In genomic region chr6:119343167-119343566, GRCh38 we compare ENCODE assay signal across 22 cellular contexts. TPM values are rescaled to one million over a fixed set of nuclear protein-coding genes. Genes with fewer than 3 reads are reported as not detected.
A peak's percentile ranks its signal among the peaks of the same experiment; 100 is the strongest.
DNase-seq lines count a peak whose midpoint lies in the region; ATAC-seq, FAIRE-seq and TF ChIP-seq lines count a peak whose summit lies in the region.
"Had no signal": no experiment of that assay in that cellular context is flagged by ENCODE, and none has a peak within 500 bp of the region (broad histone marks: within the 10 kb centered on the region; RNA-seq: fewer than 3 reads in every experiment).

No MANE protein-coding gene starts in this region.

- POLR2A ChIA-PET in activated CD4-positive, alpha-beta T cell treated with anti-CD3 and anti-CD28 coated beads for 36 hours (lab: Charles Lee), result no interaction called here
- POLR2A ChIA-PET in GM12878 (lab: Charles Lee), result interaction anchor here (0.6 to 5.2 kb wide), 7 partner anchors 9 to 195 kb away, joined by 3 to 60 read pairs (median 3); no protein-coding TSS in a partner anchor

- intact Hi-C loops in activated CD4-positive, alpha-beta T cell treated with anti-CD3 and anti-CD28 coated beads for 36 hours (cut with DNase I, micrococcal nuclease), result loop anchor here (10.0 kb wide), 4 partner anchors 378 to 688 kb away; partner anchors contain the start of genes ASF1A (in 1 of the 2) and CEP85L (in 1 of the 2)
- intact Hi-C loops in GM12878 (cut with micrococcal nuclease; ENCODE audit: unreplicated experiment) (loop anchor here (10.0 kb wide), 1 partner anchor 448 kb away; the partner anchor contains the start of gene ASF1A), natural killer cell (cut with micrococcal nuclease) (no loop called here)

- TF ChIP-seq EP300 in GM12878 (IDR thresholded peaks at IDR 0.05; ENCODE audit: borderline replicate concordance in 1 of 2, control insufficient read depth in 1 of 2, low read depth in 2 of 2, low read length in 2 of 2), result no peak

- in situ Hi-C loops in GM12878 (cut with MboI), result loop anchor here (5.0 to 10.0 kb wide), 2 partner anchors 191 to 632 kb away; no protein-coding TSS in a partner anchor

- no peak overlapping the region for H2BK5ac ChIP-seq in mesendoderm (ENCODE audit: low read length)

- H3K4ac ChIP-seq in mesendoderm (ENCODE audit: low read depth, low read length), result no peak overlapping the region

- H3K9ac ChIP-seq in GM12878 (ENCODE audit: control insufficient read depth, insufficient read depth, low read length) (no peak overlapping the region), mesendoderm (ENCODE audit: low read length) (no peak overlapping the region)
- H3K9ac ChIP-seq: BLaER1 had no signal

- H3K36me3 ChIP-seq in GM12878 (ENCODE audit: control insufficient read depth in 2 of 2, insufficient read depth in 2 of 2, low read length in 1 of 2), result no peaks in the 10 kb centered on the region
- no peaks in the 10 kb centered on the region for H3K36me3 ChIP-seq in mesendoderm (ENCODE audit: control insufficient read depth, insufficient read depth, low read length)
- H3K36me3 ChIP-seq: BLaER1, tibial artery had no signal

- SMC1A ChIA-PET in GM12878 (lab: Charles Lee; ENCODE audit: uncharacterized antibody, unreplicated experiment), result interaction anchor here (0.6 to 18.1 kb wide), 30 partner anchors 8 to 635 kb away, joined by 3 to 359 read pairs (median 6); no protein-coding TSS in a partner anchor

- peaks cover 21% of the 10 kb centered on the region for H3K79me1 ChIP-seq in mesendoderm (ENCODE audit: low read length)

- no peak overlapping the region for H3K4me3 Mint-ChIP-seq in activated CD4-positive, alpha-beta T cell treated with anti-CD3 and anti-CD28 coated beads for 36 hours
- H3K4me3 Mint-ChIP-seq in natural killer cell, result no peak overlapping the region
- H3K4me3 Mint-ChIP-seq: nephron had no signal

- no peak overlapping the region for H4K8ac ChIP-seq in mesendoderm (ENCODE audit: low read depth, low read length)

- peak; percentile 27 for ATAC-seq in activated CD4-positive, alpha-beta T cell treated with anti-CD3 and anti-CD28 coated beads for 36 hours
- ATAC-seq in GM12878 (peak; percentile 35), natural killer cell (no peak)
- ATAC-seq: heart right ventricle had no signal

- H3K4me1 Mint-ChIP-seq in activated CD4-positive, alpha-beta T cell treated with anti-CD3 and anti-CD28 coated beads for 36 hours, result peaks cover 62% of the 10 kb centered on the region
- H3K4me1 Mint-ChIP-seq in natural killer cell, result peaks cover 82 to 88% of the 10 kb centered on the region in 2 donors

- H2AFZ ChIP-seq in GM12878 (ENCODE audit: control insufficient read depth, low read depth, low read length), result no peak overlapping the region

- peaks cover 31% of the 10 kb centered on the region for H3K79me2 ChIP-seq in GM12878 (ENCODE audit: control insufficient read depth, insufficient read depth, low read length)
- peaks cover 30% of the 10 kb centered on the region for H3K79me2 ChIP-seq in mesendoderm (ENCODE audit: control insufficient read depth, insufficient read depth, low read length)

- peak; percentile 16 for DNase-seq in activated CD4-positive, alpha-beta T cell treated with anti-CD3 and anti-CD28 coated beads for 36 hours
- DNase-seq in activated CD4-positive, alpha-beta T cell treated with anti-CD3 and anti-CD28 coated beads, Interleukin-2, amount 50 U/mL, for 48 hours, result no peak
- no peak for DNase-seq in GM19239 (ENCODE audit: insufficient read length, low spot score)
- no peak for DNase-seq in GM12878 (ENCODE audit: low read depth, low spot score)
- no peak for DNase-seq in natural killer cell
- DNase-seq in NCI-H526 (lab: John Stamatoyannopoulos, UW), result no peak
- DNase-seq in DMS79 (lab: John Stamatoyannopoulos, UW), result no peak
- no peak for DNase-seq in mesendoderm
- DNase-seq: activated CD8-positive, alpha-beta memory T cell treated with anti-CD3 and anti-CD28 coated beads for 24 hours; activated effector memory CD4-positive, alpha-beta T cell treated with anti-CD3 and anti-CD28 coated beads, Interleukin-2, amount 50 U/mL, for 16 hours; amygdala; DMS 273 treated with DMSO at 0.1 percent for 48 hours; heart right ventricle; NCI-H1417 treated with DMSO at 0.1 percent for 48 hours; NCI-H2227 treated with DMSO at 0.1 percent for 48 hours; NK-92 treated with Interleukin-12 subunit alpha and Interleukin-12 subunit beta, amount 100 ng/mL, for 24 hours; tibial artery had no signal

- TF ChIP-seq CTCF in GM12878 (IDR thresholded peaks at IDR 0.05 in 2 of 3, conservative IDR thresholded peaks at IDR 0.05 in 1 of 3; ENCODE audit: control insufficient read depth in 2 of 3, extremely low read depth in 1 of 3, insufficient read depth in 1 of 3, low read depth in 3 of 3, low read length in 3 of 3) (peak in 1 of 3 experiments; percentile 46; a peak in 2 of 6 replicates), natural killer cell (IDR thresholded peaks at IDR 0.05) (no peak)

- H2BK120ac ChIP-seq in mesendoderm (ENCODE audit: low read depth, low read length), result no peak overlapping the region

- no peak overlapping the region for H3K18ac ChIP-seq in mesendoderm (ENCODE audit: low read length)

- H3K4me3 ChIP-seq in GM12878 (no peak overlapping the region), mesendoderm (ENCODE audit: low read length) (no peak overlapping the region)
- H3K4me3 ChIP-seq: BLaER1, heart right ventricle, tibial artery had no signal

- RAD21 ChIA-PET in GM12878 (lab: Charles Lee; ENCODE audit: unreplicated experiment), result interaction anchor here (0.6 to 18.1 kb wide), 16 partner anchors 8 to 638 kb away, joined by 3 to 414 read pairs (median 8); no protein-coding TSS in a partner anchor

- H3K27me3 Mint-ChIP-seq in activated CD4-positive, alpha-beta T cell treated with anti-CD3 and anti-CD28 coated beads for 36 hours, result no peaks in the 10 kb centered on the region
- H3K27me3 Mint-ChIP-seq in natural killer cell (ENCODE audit: low read depth in 2 of 2), result no peaks in the 10 kb centered on the region

- FAIRE-seq in GM19239 (lab: Jason Lieb, UNC) (peak; percentile 4), GM12878 (lab: Jason Lieb, UNC) (no peak)
- FAIRE-seq: HTR-8/SVneo, islet of Langerhans had no signal

- H3K56ac ChIP-seq in mesendoderm (ENCODE audit: low read length), result no peak overlapping the region

- H3K4me2 ChIP-seq in GM12878 (ENCODE audit: control insufficient read depth, insufficient read depth) (peak overlapping the region; percentile 40; the same call in 1 of the 2 replicates), mesendoderm (ENCODE audit: low read length) (no peak overlapping the region)
- H3K4me2 ChIP-seq: BLaER1 had no signal

- no peaks in the 10 kb centered on the region for H4K20me1 ChIP-seq in GM12878 (ENCODE audit: control insufficient read depth, insufficient read depth)

- CTCF ChIA-PET in activated CD4-positive, alpha-beta T cell treated with anti-CD3 and anti-CD28 coated beads for 36 hours (lab: Charles Lee), result interaction anchor here (0.7 to 1.9 kb wide), 4 partner anchors 9 to 269 kb away, joined by 3 to 8 read pairs (median 3); no protein-coding TSS in a partner anchor
- CTCF ChIA-PET in GM12878 (lab: Yijun Ruan, JAX), result interaction anchor here (0.6 to 8.4 kb wide), 27 partner anchors 8 to 211 kb away, joined by 3 to 144 read pairs (median 4); no protein-coding TSS in a partner anchor

- peaks cover 17% of the 10 kb centered on the region for H3K36me3 Mint-ChIP-seq in activated CD4-positive, alpha-beta T cell treated with anti-CD3 and anti-CD28 coated beads for 36 hours (ENCODE audit: low read depth)
- H3K36me3 Mint-ChIP-seq in natural killer cell, result no peaks in the 10 kb centered on the region

- no peak for TF ChIP-seq POLR2A in GM12878 (IDR thresholded peaks at IDR 0.05; ENCODE audit: low read depth, low read length)

- H2BK15ac ChIP-seq in mesendoderm (replicated peaks; ENCODE audit: low read depth), result no peak overlapping the region

- H3K9me3 Mint-ChIP-seq in activated CD4-positive, alpha-beta T cell treated with anti-CD3 and anti-CD28 coated beads for 36 hours (ENCODE audit: low read depth), result no peaks in the 10 kb centered on the region
- H3K9me3 Mint-ChIP-seq in natural killer cell, result no peaks in the 10 kb centered on the region
- H3K9me3 Mint-ChIP-seq: nephron had no signal

- no peak overlapping the region for H2AK5ac ChIP-seq in mesendoderm (ENCODE audit: low read length)

- peak; percentile 44; the same call in 1 of the 2 replicates for TF ChIP-seq RAD21 in GM12878 (IDR thresholded peaks at IDR 0.05; ENCODE audit: insufficient read depth, low read depth, low read length)

- H3K4me1 ChIP-seq in GM12878 (ENCODE audit: control insufficient read depth, insufficient read depth, low read length), result peaks cover 10% of the 10 kb centered on the region
- H3K4me1 ChIP-seq in mesendoderm (ENCODE audit: control insufficient read depth, low read depth, low read length), result peaks cover 12% of the 10 kb centered on the region

- no peaks in the 10 kb centered on the region for H3K27me3 ChIP-seq in GM12878 (replicated peaks in 1 of 2; ENCODE audit: control insufficient read depth in 2 of 2, insufficient read depth in 2 of 2, low read length in 1 of 2)
- H3K27me3 ChIP-seq in mesendoderm (ENCODE audit: insufficient read depth, low read length, poor library complexity), result no peaks in the 10 kb centered on the region
- H3K27me3 ChIP-seq: heart right ventricle, tibial artery had no signal

- no peak overlapping the region for H3K23ac ChIP-seq in mesendoderm (ENCODE audit: low read length)

- H3K27ac Mint-ChIP-seq in activated CD4-positive, alpha-beta T cell treated with anti-CD3 and anti-CD28 coated beads for 36 hours, result no peak overlapping the region
- H3K27ac Mint-ChIP-seq in natural killer cell, result peak overlapping the region; percentile 88 to 94
- H3K27ac Mint-ChIP-seq: nephron, progenitor cell of endocrine pancreas had no signal

- H4K5ac ChIP-seq in mesendoderm (ENCODE audit: low read length), result no peak overlapping the region

- WGBS in GM12878 (ENCODE audit: insufficient coverage, insufficient replicate concordance, low lambda C conversion rate, missing lambda C conversion rate), result 96% methylated on average over 4 of the region's 4 CpGs
- WGBS in mesendoderm (ENCODE audit: extremely low coverage, insufficient coverage, low lambda C conversion rate), result no CpG with 5 or more reads among the region's 4 CpGs

- no TSS peak for BruUV-seq in GM12878 (replicated peaks; lab: Mats Ljungman, UMichigan)

- H3K9me3 ChIP-seq in GM12878 (replicated peaks; ENCODE audit: control insufficient read depth, insufficient read depth, low read length), result no peaks in the 10 kb centered on the region
- H3K9me3 ChIP-seq: BLaER1, heart right ventricle, tibial artery had no signal

- H3K27ac ChIP-seq in GM12878 (ENCODE audit: control insufficient read depth, insufficient read depth), result no peak overlapping the region
- no peak overlapping the region for H3K27ac ChIP-seq in mesendoderm (ENCODE audit: low read depth, low read length)
- H3K27ac ChIP-seq: BLaER1, heart right ventricle, tibial artery had no signal

RNA-seq across cellular contexts. Expression of gene MAN1A1, which starts 6.4 kb away (rescaled TPM):
- total RNA-seq in activated CD4-positive, alpha-beta T cell treated with anti-CD3 and anti-CD28 coated beads for 36 hours, result 10 to 100 TPM; 15.3 to 18.4 TPM
- total RNA-seq in GM12878 (2013; cell fraction: nucleolus; rRNA removed), result 56.7 and 61.9 TPM in 2 replicates
- total RNA-seq in GM12878 (2014; rRNA removed) (27.5 and 30.0 TPM in 2 replicates), GM12878 (2014; rRNA removed; fragmentation: Illumina TruSeq; extraction: Trizol) (19.0 and 19.5 TPM in 2 replicates), GM12878 (2021) (25.3 and 26.8 TPM in 2 replicates), natural killer cell (10 to 100 TPM; 45.6 to 54.6 (median 53.6) TPM)
- polyA plus RNA-seq in GM12878 (2011; ENCODE audit: low read depth), result 8.6 TPM
- polyA plus RNA-seq in GM12878 (2011; rRNA removed) (28.1 and 36.2 TPM in 2 replicates), GM12878 (2014; fragmentation: Illumina TruSeq; extraction: Trizol) (22.1 and 26.4 TPM in 2 replicates), GM12878 (2014; fragmentation: Nextera tagmentation; extraction: Ambion mirVana) (1 to 10 TPM; 8.7 TPM), GM12878 (2014; rRNA removed) (14.2 and 15.2 TPM in 2 replicates), GM12878 (2016; fragmentation: Nextera tagmentation; extraction: Ambion mirVana) (10 to 100 TPM in 1 of 2 experiments, 1 to 10 TPM in 1; 5.4 to 19.4 TPM)
- polyA plus RNA-seq in GM12878 (2011; cell fraction: cytosol; rRNA removed), result 7.8 and 9.9 TPM in 2 replicates
- 7.3 and 10.1 TPM in 2 replicates for polyA plus RNA-seq in GM12878 (2011; cell fraction: nucleus; rRNA removed)
- polyA plus RNA-seq in GM12878 (2012), result 15.8 and 16.6 TPM in 2 replicates
- polyA minus RNA-seq in GM12878 (2011; rRNA and poly(A)+ RNA removed), result 10.0 and 13.8 TPM in 2 replicates
- 6.5 and 8.3 TPM in 2 replicates for polyA minus RNA-seq in GM12878 (2011; cell fraction: cytosol; rRNA and poly(A)+ RNA removed)
- polyA minus RNA-seq in GM12878 (2011; cell fraction: nucleus; rRNA and poly(A)+ RNA removed), result 9.6 and 18.1 TPM in 2 replicates
- polyA plus RNA-seq in mesendoderm (2013, experiment 1 of 2), result 4.5 TPM
- 4.1 TPM for polyA plus RNA-seq in mesendoderm (2013, experiment 2 of 2)

Comparison
In these comparisons a context has a peak if more than half of its experiments do, and no peak if none do; other contexts are left out.
1. ATAC-seq: peak in activated CD4-positive, alpha-beta T cell treated with anti-CD3 and anti-CD28 coated beads for 36 hours (single experiment) and GM12878 (single experiment); none in natural killer cell (0 of 3).